ENCODE assay signal across 1 cellular context in genomic region chr7:154306036-154306435, GRCh38.
TF ChIP-seq lines count a peak whose summit lies in the region.

No MANE protein-coding gene starts in this region.

TF ChIP-seq in H1, 55 proteins besides CTCF, POLR2A, EP300 and RAD21:
- no peak for TF ChIP-seq RFX5 (IDR thresholded peaks at IDR 0.05; ENCODE audit: borderline replicate concordance, low read depth, low read length)
TF ChIP-seq in H1: peak in this region for 0.
